Comparison of ENCODE assay signal across 17 cellular contexts in the genomic region with DNA sequence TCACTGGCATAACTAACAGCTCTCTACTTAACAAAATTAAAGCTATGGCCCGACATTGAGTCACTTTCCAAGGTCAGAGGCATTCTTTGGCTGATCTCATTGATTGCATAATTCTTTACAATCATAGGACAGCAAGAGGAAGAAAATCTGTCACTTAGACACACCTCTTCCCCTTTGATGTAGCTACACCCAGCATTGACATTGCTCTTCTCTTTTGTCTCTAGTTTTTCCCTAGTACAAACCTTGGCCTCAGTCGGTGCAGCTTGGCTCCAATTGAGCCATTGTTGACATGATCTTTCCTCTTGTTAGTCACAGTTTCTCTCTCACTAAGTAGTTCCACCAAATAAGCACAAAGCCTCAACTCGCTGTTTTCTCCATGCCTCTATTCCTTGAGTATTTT.
"Had no signal": no experiment of that assay in that cellular context is flagged by ENCODE, and none has a peak within 500 bp of the region (broad histone marks: within the 10 kb centered on the region; RNA-seq: fewer than 3 reads in every experiment).

No MANE protein-coding gene starts in this region.

- ATAC-seq: gastroesophageal sphincter; left lobe of liver; naive thymus-derived CD4-positive, alpha-beta T cell had no signal

- DNase-seq: cortex of kidney; dorsolateral prefrontal cortex; effector CD8-positive, alpha-beta T cell; esophagus squamous epithelium; foreskin fibroblast; glutamatergic neuron; islet precursor cell; mammary epithelial cell; naive thymus-derived CD4-positive, alpha-beta T cell; small intestine; stimulated activated CD4-positive, alpha-beta T cell treated with anti-CD3 and anti-CD28 coated beads, Interleukin-12 subunit alpha, Interleukin-12 subunit beta, amount 100 ng/mL, for 4 hours; stimulated activated naive CD4-positive, alpha-beta T cell; stomach; substantia nigra; transverse colon had no signal
